In the genomic region with DNA sequence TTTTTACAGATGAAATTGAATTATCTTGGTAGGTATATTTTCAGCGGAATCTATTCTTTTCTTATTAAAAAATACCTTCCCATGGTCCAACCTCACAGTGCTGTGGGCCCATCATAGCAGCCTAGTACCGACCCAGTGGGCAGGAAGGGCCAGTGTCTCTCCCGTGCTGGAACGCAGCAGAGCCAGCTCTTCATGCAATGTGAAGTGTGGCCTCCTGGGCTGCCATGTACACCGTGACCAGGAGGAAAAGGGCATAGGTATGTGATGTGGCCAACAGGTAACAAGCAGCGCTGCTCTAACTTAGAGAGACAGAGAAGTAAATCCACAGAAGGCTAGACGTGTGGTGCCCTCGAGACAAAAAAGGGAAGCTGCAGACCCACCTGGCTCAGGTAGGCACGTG, we compare ENCODE assay signal across 22 cellular contexts.
DNase-seq lines count a peak whose midpoint lies in the region; TF ChIP-seq lines count a peak whose summit lies in the region.
"Had no signal": no experiment of that assay in that cellular context is flagged by ENCODE, and none has a peak within 500 bp of the region (broad histone marks: within the 10 kb centered on the region; RNA-seq: fewer than 3 reads in every experiment).

No MANE protein-coding gene starts in this region.

- H3K4me1 ChIP-seq in BLaER1 treated with 17β-estradiol and CSF1 and Interleukin-3, amounts not matched to agents 10 nM and 100 nM: peaks cover 5 to 14% (median 13%) of the 10 kb centered on the region in 10 experiments; a peak in 19 of 20 replicates

- no peak overlapping the region for H3K27ac ChIP-seq in BLaER1 treated with 17β-estradiol and CSF1 and Interleukin-3, amounts not matched to agents 10 nM and 100 nM
- H3K27ac ChIP-seq in coronary artery: no peak overlapping the region
- H3K27ac ChIP-seq: HL-60 had no signal

- no peaks in the 10 kb centered on the region for H4K20me1 ChIP-seq in BLaER1 treated with 17β-estradiol and CSF1 and Interleukin-3, amounts not matched to agents 10 nM and 100 nM

- peak; percentile 15 for DNase-seq in activated CD8-positive, alpha-beta memory T cell treated with anti-CD3 and anti-CD28 coated beads, Interleukin-2, amount 50 U/mL, for 48 hours
- DNase-seq in activated CD8-positive, alpha-beta memory T cell treated with anti-CD3 and anti-CD28 coated beads, Interleukin-2, amount 50 U/mL, for 4 hours: no peak
- DNase-seq in coronary artery (ENCODE audit: low spot score): peak; percentile 29
- DNase-seq in posterior vena cava (ENCODE audit: low spot score): peak; percentile 49
- no peak for DNase-seq in NCI-H82 treated with DMSO at 0.1 percent for 48 hours (lab: John Stamatoyannopoulos, UW; ENCODE audit: unreplicated experiment)
- no peak for DNase-seq in NCI-H446 treated with DMSO at 0.1 percent for 48 hours (lab: John Stamatoyannopoulos, UW)
- no peak for DNase-seq in foreskin melanocyte
- DNase-seq: 8988T; C1 segment of cervical spinal cord; CD4-positive, CD25-positive, alpha-beta regulatory T cell; CD8-positive, alpha-beta memory T cell; COR-L47; DMS 273 treated with DMSO at 0.1 percent for 48 hours; DMS53; DND-41; EL; H7; HFFc6 had no signal

- H3K9me3 ChIP-seq in BLaER1 treated with 17β-estradiol and CSF1 and Interleukin-3, amounts not matched to agents 10 nM and 100 nM (replicated peaks in 1 of 11): peaks cover 11 to 32% (median 18%) of the 10 kb centered on the region in 11 experiments; a peak in 20 of 22 replicates

- H3K27me3 ChIP-seq in BLaER1 treated with 17β-estradiol and CSF1 and Interleukin-3, amounts not matched to agents 10 nM and 100 nM: no peaks in the 10 kb centered on the region

- intact Hi-C loops in posterior vena cava (cut with DNase I): no loop called here

- TF ChIP-seq CTCF in coronary artery (IDR thresholded peaks at IDR 0.05): no peak

- peak overlapping the region in 8 of 11 experiments; percentile 21 to 71 (median 54); a peak in 14 of 22 replicates for H3K4me2 ChIP-seq in BLaER1 treated with 17β-estradiol and CSF1 and Interleukin-3, amounts not matched to agents 10 nM and 100 nM
- H3K4me2 ChIP-seq: GM23338 had no signal

- no peak overlapping the region for H3K9ac ChIP-seq in BLaER1 treated with 17β-estradiol and CSF1 and Interleukin-3, amounts not matched to agents 10 nM and 100 nM

- no peak overlapping the region for H3K4me3 ChIP-seq in BLaER1 treated with 17β-estradiol and CSF1 and Interleukin-3, amounts not matched to agents 10 nM and 100 nM
- no peak overlapping the region for H3K4me3 ChIP-seq in coronary artery
- H3K4me3 ChIP-seq: GM12878, GM23338 had no signal

- no peaks in the 10 kb centered on the region for H3K36me3 ChIP-seq in BLaER1 treated with 17β-estradiol and CSF1 and Interleukin-3, amounts not matched to agents 10 nM and 100 nM

Comparison
In these comparisons a context has a peak if more than half of its experiments do, and no peak if none do; other contexts are left out.
1. DNase-seq: peak in activated CD8-positive, alpha-beta memory T cell treated with anti-CD3 and anti-CD28 coated beads, Interleukin-2, amount 50 U/mL, for 48 hours (single experiment), coronary artery (single experiment) and posterior vena cava (single experiment); none in activated CD8-positive, alpha-beta memory T cell treated with anti-CD3 and anti-CD28 coated beads, Interleukin-2, amount 50 U/mL, for 4 hours (single experiment), NCI-H82 treated with DMSO at 0.1 percent for 48 hours (single experiment), NCI-H446 treated with DMSO at 0.1 percent for 48 hours (single experiment) and foreskin melanocyte (single experiment).